In the genomic region with DNA sequence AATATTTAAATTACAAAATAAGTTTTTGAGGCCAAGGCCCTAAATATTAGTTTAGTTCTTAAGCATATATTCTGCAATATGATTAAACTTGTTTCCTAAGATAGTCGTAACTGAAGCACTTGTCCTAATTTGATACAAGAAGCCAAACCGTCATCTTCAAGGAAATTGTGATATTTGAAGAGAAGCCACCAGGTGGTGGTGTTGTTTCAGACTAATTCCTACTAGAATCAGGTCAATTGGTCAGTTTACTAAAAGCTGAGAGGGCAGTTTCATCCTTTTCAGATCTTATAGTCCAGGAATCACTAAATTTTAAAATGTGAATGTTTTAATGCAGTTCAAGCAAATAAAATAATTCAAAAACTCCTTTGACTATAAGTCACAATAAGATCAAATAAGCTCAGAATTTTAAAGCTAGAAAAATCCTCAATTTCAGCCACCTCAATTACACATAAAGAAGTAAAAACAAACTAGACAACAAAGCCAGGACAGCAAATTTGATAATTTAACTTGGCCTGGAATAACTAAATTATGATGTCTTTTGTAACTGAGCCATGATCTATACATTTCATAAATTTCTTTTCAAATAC, we compare ENCODE assay signal across 8 cellular contexts. TPM values are rescaled to one million over a fixed set of nuclear protein-coding genes. Genes with fewer than 3 reads are reported as not detected.
DNase-seq lines count a peak whose midpoint lies in the region; ATAC-seq and TF ChIP-seq lines count a peak whose summit lies in the region.

No MANE protein-coding gene starts in this region.

- 0 out of 2 replicates have a peak, but pooled peaks cover 3% of the 10 kb centered on the region for H3F3A ChIP-seq in PC-9 (ENCODE audit: insufficient read depth, low read depth)

- POLR2A ChIA-PET in PC-9 (lab: Charles Lee; ENCODE audit: unreplicated experiment), result no interaction called here

- no peak overlapping the region for H2AFZ ChIP-seq in PC-9

- H3K9me3 ChIP-seq in PC-9 (ENCODE audit: insufficient read depth, low read depth), result no peaks in the 10 kb centered on the region

- H3K4me2 ChIP-seq in PC-9, result no peak overlapping the region

- no peaks in the 10 kb centered on the region for H3K27me3 ChIP-seq in PC-9 (ENCODE audit: insufficient read depth, low read depth)
- no peaks in the 10 kb centered on the region for H3K27me3 ChIP-seq in dorsolateral prefrontal cortex

- CTCF ChIA-PET in PC-9 (lab: Charles Lee), result interaction anchor here (0.7 kb wide), 1 partner anchor 345 kb away, joined by 3 read pairs; no protein-coding TSS in a partner anchor

- peaks cover 8% of the 10 kb centered on the region for H3K4me1 ChIP-seq in PC-9 (replicated peaks; ENCODE audit: insufficient read depth)

- H3K27ac ChIP-seq in PC-9, result no peak overlapping the region
- H3K27ac ChIP-seq in dorsolateral prefrontal cortex, result no peak overlapping the region

- intact Hi-C loops in PC-9 (cut with micrococcal nuclease; ENCODE audit: unreplicated experiment), result loop anchor here (2.0 kb wide), 2 partner anchors 344 to 424 kb away; no protein-coding TSS in a partner anchor
- intact Hi-C loops in dorsolateral prefrontal cortex (cut with DNase I), result loop anchor here in 1 of 2 donors (5.0 kb wide), 1 partner anchor 358 kb away; no protein-coding TSS in a partner anchor

- ATAC-seq in GM19023 (IDR thresholded peaks at IDR 0.05; ENCODE audit: unreplicated experiment) (no peak), HG02642 (IDR thresholded peaks at IDR 0.05; ENCODE audit: poor library complexity, unreplicated experiment) (no peak)

- BruUV-seq in PC-9 (replicated peaks; lab: Mats Ljungman, UMichigan), result no TSS peak

- no peaks in the 10 kb centered on the region for H3K79me2 ChIP-seq in PC-9 (ENCODE audit: low read depth)

- no peaks in the 10 kb centered on the region for H3K9me2 ChIP-seq in PC-9 (ENCODE audit: insufficient read depth)

- no peak overlapping the region for H3K4me3 ChIP-seq in PC-9
- H3K4me3 ChIP-seq in dorsolateral prefrontal cortex, result no peak overlapping the region

- peak; percentile 58 for TF ChIP-seq CTCF in GM12873 (IDR thresholded peaks at IDR 0.05; ENCODE audit: insufficient read depth, low read depth, low read length, missing control alignments)
- peak; percentile 76 for TF ChIP-seq CTCF in PC-9 (conservative IDR thresholded peaks at IDR 0.05)
- TF ChIP-seq CTCF in dorsolateral prefrontal cortex (IDR thresholded peaks at IDR 0.05 in 54 of 56, conservative IDR thresholded peaks at IDR 0.05 in 2 of 56; ENCODE audit: low read depth in 1 of 56, partially characterized antibody in 56 of 56), result peak; percentile 49 to 76 (median 64)

- H4K20me1 ChIP-seq in PC-9 (ENCODE audit: insufficient read depth), result no peaks in the 10 kb centered on the region

- DNase-seq in AML-193 (lab: John Stamatoyannopoulos, UW), result peak; percentile 68 to 72
- DNase-seq in Kasumi-1 (lab: John Stamatoyannopoulos, UW), result peak; percentile 48 to 78
- peak; percentile 29 to 62 for DNase-seq in PC-9
- peak in 2 of 10 donors; percentile 13 to 16 for DNase-seq in dorsolateral prefrontal cortex
- DNase-seq in middle frontal gyrus (ENCODE audit: extremely low spot score, low spot score), result peak; percentile 34

- H3K36me3 ChIP-seq in PC-9 (ENCODE audit: low read depth), result no peaks in the 10 kb centered on the region

RNA-seq across cellular contexts. Expression of gene ARL1, which starts 7.1 kb away (rescaled TPM):
- total RNA-seq in PC-9 (2021) (60.6 and 71.9 TPM in 2 replicates), dorsolateral prefrontal cortex (100 to 1,000 TPM in 18 of 120 experiments, 10 to 100 TPM in 102; 52.3 to 116 (median 86.3) TPM)
